ENCODE assay signal across 8 cellular contexts in the genomic region with DNA sequence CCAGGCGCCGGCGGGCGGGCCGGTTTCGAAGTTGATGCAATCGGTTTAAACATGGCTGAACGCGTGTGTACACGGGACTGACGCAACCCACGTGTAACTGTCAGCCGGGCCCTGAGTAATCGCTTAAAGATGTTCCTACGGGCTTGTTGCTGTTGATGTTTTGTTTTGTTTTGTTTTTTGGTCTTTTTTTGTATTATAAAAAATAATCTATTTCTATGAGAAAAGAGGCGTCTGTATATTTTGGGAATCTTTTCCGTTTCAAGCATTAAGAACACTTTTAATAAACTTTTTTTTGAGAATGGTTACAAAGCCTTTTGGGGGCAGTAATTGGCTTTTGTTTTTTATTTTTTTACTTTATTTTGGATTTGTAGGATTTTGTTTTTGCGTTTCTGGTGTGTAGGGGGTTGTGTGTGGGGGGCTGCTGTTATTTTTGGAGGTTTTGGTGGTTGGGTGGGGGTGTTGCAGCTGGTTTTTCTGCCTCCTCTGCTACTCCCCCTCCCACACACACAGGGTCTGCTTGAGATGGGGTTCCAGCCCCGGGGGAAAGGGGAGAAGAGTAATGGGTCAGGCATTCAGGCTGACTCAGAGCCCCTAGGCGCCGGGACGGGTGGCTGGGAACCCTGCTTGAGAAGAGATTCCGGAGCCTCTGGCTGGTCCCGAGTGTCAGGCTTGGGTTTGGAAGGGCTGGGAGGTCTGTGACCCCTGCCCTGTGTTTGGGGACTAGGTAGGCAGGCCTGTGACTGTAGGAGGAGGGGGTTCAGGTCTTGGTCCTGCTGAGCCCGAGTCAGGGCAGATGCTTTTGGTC. TPM values are rescaled to one million over a fixed set of nuclear protein-coding genes. Genes with fewer than 3 reads are reported as not detected.
DNase-seq lines count a peak whose midpoint lies in the region; TF ChIP-seq lines count a peak whose summit lies in the region.

No MANE protein-coding gene starts in this region.

- H4K20me1 ChIP-seq in Loucy (ENCODE audit: insufficient read depth, low read length, poor library complexity, severe bottlenecking), result peaks cover 13% of the 10 kb centered on the region

- no peaks in the 10 kb centered on the region for H3K9me3 Mint-ChIP-seq in activated naive CD4-positive, alpha-beta T cell treated with anti-CD3 and anti-CD28 coated beads, Interleukin-2, amount 10 ng/mL, durations not matched to agents 7 days and 5 days

- TF ChIP-seq EP300 in ovary (IDR thresholded peaks at IDR 0.05), result peak; percentile 57

- no peaks in the 10 kb centered on the region for H3K27me3 ChIP-seq in Loucy (ENCODE audit: insufficient read depth, low read length, poor library complexity, severe bottlenecking)
- H3K27me3 ChIP-seq in ovary, result no peaks in the 10 kb centered on the region
- no peaks in the 10 kb centered on the region for H3K27me3 ChIP-seq in tibial artery

- 1 to 3% (median 3%) methylated on average over 25 of the region's 25 CpGs for WGBS in ovary, 3 donors

- peak overlapping the region; percentile 99 for H3K4me2 ChIP-seq in Loucy (ENCODE audit: low read depth, low read length, poor library complexity, severe bottlenecking)

- DNase-seq in NCI-H526 (lab: John Stamatoyannopoulos, UW) (peak; percentile 75 to 91), NCI-H526 treated with DMSO at 0.1 percent for 48 hours (lab: John Stamatoyannopoulos, UW) (no peak), SK-N-DZ (ENCODE audit: low spot score) (peak; percentile 85), germinal center (ENCODE audit: low spot score) (peak; percentile 77), ovary (peak; percentile 85 to 90 (median 86)), tibial artery (peak; percentile 87 to 92)
- DNase-seq in activated naive CD4-positive, alpha-beta T cell treated with anti-CD3 and anti-CD28 coated beads, Interleukin-2, amount 10 ng/mL, durations not matched to agents 7 days and 5 days, result peak; percentile 89

- H2AFZ ChIP-seq in Loucy (ENCODE audit: low read length), result no peak overlapping the region; the same call in 1 of the 2 replicates

- peaks cover 16% of the 10 kb centered on the region for H3K36me3 Mint-ChIP-seq in activated naive CD4-positive, alpha-beta T cell treated with anti-CD3 and anti-CD28 coated beads, Interleukin-2, amount 10 ng/mL, durations not matched to agents 7 days and 5 days

- intact Hi-C loops in ovary (cut with DNase I) (loop anchor here (2.0 to 10.0 kb wide), 5 partner anchors 32 to 192 kb away; no protein-coding TSS in a partner anchor), tibial artery (cut with DNase I; ENCODE audit: low total_unique reads) (loop anchor here (5.0 kb wide), 2 partner anchors 115 to 205 kb away; no protein-coding TSS in a partner anchor)

- no peaks in the 10 kb centered on the region for H3K27me3 Mint-ChIP-seq in activated naive CD4-positive, alpha-beta T cell treated with anti-CD3 and anti-CD28 coated beads, Interleukin-2, amount 10 ng/mL, durations not matched to agents 7 days and 5 days

- no peaks in the 10 kb centered on the region for H3F3A ChIP-seq in Loucy (ENCODE audit: low read depth)

- no peaks in the 10 kb centered on the region for H3K9me3 ChIP-seq in Loucy (ENCODE audit: insufficient read depth, low read depth, low read length)
- no peaks in the 10 kb centered on the region for H3K9me3 ChIP-seq in ovary
- H3K9me3 ChIP-seq in tibial artery, result no peaks in the 10 kb centered on the region

- peak overlapping the region; percentile 100 for H3K27ac Mint-ChIP-seq in activated naive CD4-positive, alpha-beta T cell treated with anti-CD3 and anti-CD28 coated beads, Interleukin-2, amount 10 ng/mL, durations not matched to agents 7 days and 5 days

- peaks cover 15% of the 10 kb centered on the region for H3K4me1 ChIP-seq in Loucy (ENCODE audit: insufficient read depth, low read length, poor library complexity, severe bottlenecking)
- H3K4me1 ChIP-seq in ovary (ENCODE audit: insufficient read depth), result peaks cover 11% of the 10 kb centered on the region
- peaks cover 0 to 46% (median 32%) of the 10 kb centered on the region in 4 donors for H3K4me1 ChIP-seq in tibial artery

- TF ChIP-seq CTCF in Loucy (conservative IDR thresholded peaks at IDR 0.05; ENCODE audit: low read length), result no peak
- no peak for TF ChIP-seq CTCF in ovary (IDR thresholded peaks at IDR 0.05)
- no peak for TF ChIP-seq CTCF in tibial artery (IDR thresholded peaks at IDR 0.05)

- H3K9me2 ChIP-seq in Loucy (replicated peaks; ENCODE audit: low read depth, low read length), result no peaks in the 10 kb centered on the region

- H3K4me3 ChIP-seq in Loucy (ENCODE audit: low read length, poor library complexity, severe bottlenecking), result peak overlapping the region; percentile 97
- H3K4me3 ChIP-seq in ovary, result peak overlapping the region; percentile 74
- H3K4me3 ChIP-seq in tibial artery, result peak overlapping the region; percentile 59 to 88

- peaks cover 24% of the 10 kb centered on the region for H3K4me1 Mint-ChIP-seq in activated naive CD4-positive, alpha-beta T cell treated with anti-CD3 and anti-CD28 coated beads, Interleukin-2, amount 10 ng/mL, durations not matched to agents 7 days and 5 days

- peak overlapping the region; percentile 98 for H3K4me3 Mint-ChIP-seq in activated naive CD4-positive, alpha-beta T cell treated with anti-CD3 and anti-CD28 coated beads, Interleukin-2, amount 10 ng/mL, durations not matched to agents 7 days and 5 days

- H3K27ac ChIP-seq in ovary (peak overlapping the region; percentile 91 to 98), tibial artery (peak overlapping the region; percentile 96 to 98)

- peak overlapping the region; percentile 95 for H3K9ac ChIP-seq in Loucy (ENCODE audit: low read depth, low read length, poor library complexity, severe bottlenecking)

- H3K36me3 ChIP-seq in Loucy (ENCODE audit: insufficient read depth, low read length) (no peaks in the 10 kb centered on the region), ovary (no peaks in the 10 kb centered on the region), tibial artery (peaks cover 28 to 53% (median 29%) of the 10 kb centered on the region in 3 donors)

- CTCF ChIA-PET in activated naive CD4-positive, alpha-beta T cell treated with anti-CD3 and anti-CD28 coated beads, Interleukin-2, amount 10 ng/mL, durations not matched to agents 7 days and 5 days (lab: Charles Lee), result interaction anchor here (5.9 kb wide), 1 partner anchor 271 kb away, joined by 99 read pairs; no protein-coding TSS in a partner anchor

- H3K79me2 ChIP-seq in Loucy (ENCODE audit: insufficient read depth, low read length), result peaks cover 20% of the 10 kb centered on the region

- TF ChIP-seq POLR2A in ovary (IDR thresholded peaks at IDR 0.05), result peak; percentile 32

RNA-seq across cellular contexts. Expression of gene CEBPB, which starts 1.9 kb away (rescaled TPM):
- polyA plus RNA-seq in SK-N-DZ (2014; cell fraction: cytosol; rRNA removed), result 13.0 and 16.6 TPM in 2 replicates
- 9.2 and 13.7 TPM in 2 replicates for polyA plus RNA-seq in SK-N-DZ (2014; cell fraction: nucleus; rRNA removed)
- total RNA-seq in ovary, result 100 to 1,000 TPM in 5 of 7 donors, 10 to 100 TPM in 2; 84.1 to 296 (median 153) TPM
- 10 to 100 TPM; 15.7 to 19.2 TPM for polyA plus RNA-seq in ovary

RNA-seq across cellular contexts. Expression of gene PEDS1, which starts 39.0 kb away (rescaled TPM):
- polyA plus RNA-seq in SK-N-DZ (2014; cell fraction: cytosol; rRNA removed), result 39.0 and 41.6 TPM in 2 replicates
- 19.4 and 20.3 TPM in 2 replicates for polyA plus RNA-seq in SK-N-DZ (2014; cell fraction: nucleus; rRNA removed)
- total RNA-seq in ovary, result 10 to 100 TPM in 6 of 7 donors, 1 to 10 TPM in 1; 7.5 to 18.2 (median 12.6) TPM
- polyA plus RNA-seq in ovary, result 10 to 100 TPM; 11.6 to 11.7 TPM
